25 cellular contexts compared by ENCODE assay signal in genomic region chr7:84611391-84611790, GRCh38.
"Had no signal": no experiment of that assay in that cellular context is flagged by ENCODE, and none has a peak within 500 bp of the region (broad histone marks: within the 10 kb centered on the region; RNA-seq: fewer than 3 reads in every experiment).

No MANE protein-coding gene starts in this region.

- H3K27ac Mint-ChIP-seq: mesothelial cell of epicardium; naive B cell; natural killer cell; nephron progenitor cell; stimulated activated effector memory CD8-positive, alpha-beta T cell treated with anti-CD3 and anti-CD28 coated beads, Interleukin-12 subunit alpha, Interleukin-12 subunit beta, amount 100 ng/mL, for 72 hours; stimulated activated naive CD8-positive, alpha-beta T cell treated with anti-CD3 and anti-CD28 coated beads, Interleukin-15, Interleukin-2, amounts not matched to agents 100 ng/mL and 50 ng/mL, for 24 hours had no signal

- H3K4me3 ChIP-seq: left ventricle myocardium inferior, lung, pancreas, prostate gland, skin epidermis, spleen, suprapubic skin, thoracic aorta, tibial artery, upper lobe of right lung had no signal

- H3K4me1 Mint-ChIP-seq: naive B cell; natural killer cell; nephron progenitor cell; stimulated activated effector memory CD8-positive, alpha-beta T cell treated with anti-CD3 and anti-CD28 coated beads, Interleukin-12 subunit alpha, Interleukin-12 subunit beta, amount 100 ng/mL, for 72 hours had no signal

- H3K27me3 Mint-ChIP-seq: naive B cell; stimulated activated naive CD8-positive, alpha-beta T cell treated with anti-CD3 and anti-CD28 coated beads, Interleukin-15, Interleukin-2, amounts not matched to agents 100 ng/mL and 50 ng/mL, for 24 hours had no signal

- H3K27me3 ChIP-seq: pancreas, spleen, suprapubic skin, tibial artery, upper lobe of right lung had no signal

- H3K4me1 ChIP-seq: left ventricle myocardium inferior, pancreas, prostate gland, spleen, suprapubic skin, tibial artery, upper lobe of right lung had no signal

- H3K27ac ChIP-seq: left ventricle myocardium inferior, pancreas, prostate gland, skin epidermis, spleen, suprapubic skin, thoracic aorta, tibial artery, upper lobe of right lung had no signal

- FAIRE-seq: pancreas, urothelium cell line had no signal

- H3K4me3 Mint-ChIP-seq: mesothelial cell of epicardium; naive B cell; natural killer cell; nephron progenitor cell; stimulated activated effector memory CD8-positive, alpha-beta T cell treated with anti-CD3 and anti-CD28 coated beads, Interleukin-12 subunit alpha, Interleukin-12 subunit beta, amount 100 ng/mL, for 72 hours; stimulated activated naive CD8-positive, alpha-beta T cell treated with anti-CD3 and anti-CD28 coated beads, Interleukin-15, Interleukin-2, amounts not matched to agents 100 ng/mL and 50 ng/mL, for 24 hours had no signal

- H3K9me3 ChIP-seq: left ventricle myocardium inferior, pancreas, prostate gland, spleen, suprapubic skin, thoracic aorta, tibial artery, upper lobe of right lung had no signal

- DNase-seq: hippocampal formation; left ventricle myocardium inferior; mesendoderm; naive B cell; natural killer cell; nephron progenitor cell; pancreas; posterior cingulate gyrus; retina; right cardiac atrium; spleen; stimulated activated CD4-positive, alpha-beta T cell treated with anti-CD3 and anti-CD28 coated beads, Interleukin-4, amount 100 ng/mL, for 24 hours; stimulated activated naive CD4-positive, alpha-beta T cell; tibial artery; trophoblast cell; upper lobe of right lung had no signal

- H3K36me3 Mint-ChIP-seq: mesothelial cell of epicardium; naive B cell; natural killer cell; stimulated activated effector memory CD8-positive, alpha-beta T cell treated with anti-CD3 and anti-CD28 coated beads, Interleukin-12 subunit alpha, Interleukin-12 subunit beta, amount 100 ng/mL, for 72 hours had no signal

- H3K36me3 ChIP-seq: left ventricle myocardium inferior, pancreas, prostate gland, spleen, suprapubic skin, thoracic aorta, tibial artery, upper lobe of right lung had no signal

- H3K9me3 Mint-ChIP-seq: nephron progenitor cell; stimulated activated naive CD8-positive, alpha-beta T cell treated with anti-CD3 and anti-CD28 coated beads, Interleukin-15, Interleukin-2, amounts not matched to agents 100 ng/mL and 50 ng/mL, for 24 hours had no signal
